Comparison of ENCODE assay signal across 12 cellular contexts in genomic region chr9:72589684-72590555, GRCh38.
A peak's percentile ranks its signal among the peaks of the same experiment; 100 is the strongest.
DNase-seq lines count a peak whose midpoint lies in the region; ATAC-seq, FAIRE-seq and TF ChIP-seq lines count a peak whose summit lies in the region.
"Had no signal": no experiment of that assay in that cellular context is flagged by ENCODE, and none has a peak within 500 bp of the region (broad histone marks: within the 10 kb centered on the region; RNA-seq: fewer than 3 reads in every experiment).

No MANE protein-coding gene starts in this region.

- peaks cover 5% of the 10 kb centered on the region for H3K4me1 Mint-ChIP-seq in GM23338

- TF ChIP-seq CTCF in GM23338 (conservative IDR thresholded peaks at IDR 0.05; ENCODE audit: low read depth in 2 of 2) = no peak
- no peak for TF ChIP-seq CTCF in epithelial cell of proximal tubule (conservative IDR thresholded peaks at IDR 0.05; ENCODE audit: low read depth, low read length)
- no peak for TF ChIP-seq CTCF in sigmoid colon (IDR thresholded peaks at IDR 0.05)
- no peak for TF ChIP-seq CTCF in body of pancreas (IDR thresholded peaks at IDR 0.05)
- no peak for TF ChIP-seq CTCF in WERI-Rb-1 (IDR thresholded peaks at IDR 0.05; ENCODE audit: low read depth, low read length)

- no peak overlapping the region for H3K4me3 Mint-ChIP-seq in GM23338
- H3K4me3 Mint-ChIP-seq: activated naive CD4-positive, alpha-beta T cell treated with anti-CD3 and anti-CD28 coated beads for 36 hours; natural killer cell treated with Interleukin-12 subunit alpha and Interleukin-12 subunit beta and Interleukin-15 and Interleukin-18, amount 100 ng/mL, for 72 hours had no signal

- FAIRE-seq in RCC 7860 (lab: Jason Lieb, UNC) = no peak
- FAIRE-seq: urothelium cell line had no signal

- H3K27me3 ChIP-seq in GM23338 (ENCODE audit: insufficient read depth) (no peaks in the 10 kb centered on the region), sigmoid colon (no peaks in the 10 kb centered on the region), body of pancreas (no peaks in the 10 kb centered on the region), WERI-Rb-1 (ENCODE audit: insufficient read depth, low read depth, severe bottlenecking) (no peaks in the 10 kb centered on the region)

- H3K4me3 ChIP-seq in GM23338 (no peak overlapping the region), epithelial cell of proximal tubule (ENCODE audit: low read depth, low read length) (no peak overlapping the region), sigmoid colon (no peak overlapping the region), body of pancreas (no peak overlapping the region), WERI-Rb-1 (ENCODE audit: low read depth, low read length) (no peak overlapping the region)

- H3K27ac ChIP-seq in GM23338 (ENCODE audit: low read depth) (no peak overlapping the region), sigmoid colon (peak overlapping the region in 3 of 4 donors; percentile 7 to 30 (median 25)), body of pancreas (no peak overlapping the region), WERI-Rb-1 (no peak overlapping the region)

- H3K9me3 ChIP-seq in sigmoid colon (no peaks in the 10 kb centered on the region), body of pancreas (no peaks in the 10 kb centered on the region), WERI-Rb-1 (ENCODE audit: severe bottlenecking) (no peaks in the 10 kb centered on the region)

- no peak for TF ChIP-seq EP300 in sigmoid colon (IDR thresholded peaks at IDR 0.05)

- H3K36me3 Mint-ChIP-seq in GM23338 (ENCODE audit: low read depth) = no peaks in the 10 kb centered on the region
- H3K36me3 Mint-ChIP-seq: natural killer cell treated with Interleukin-12 subunit alpha and Interleukin-12 subunit beta and Interleukin-15 and Interleukin-18, amount 100 ng/mL, for 72 hours had no signal

- H3K27me3 Mint-ChIP-seq in GM23338 (ENCODE audit: insufficient read depth, low read depth, poor library complexity) = no peaks in the 10 kb centered on the region

- 41 to 61% methylated on average over 4 of the region's 4 CpGs for WGBS in sigmoid colon, 2 donors
- WGBS in body of pancreas, 2 donors = 54 to 55% methylated on average over 4 of the region's 4 CpGs

- no peak overlapping the region for H3K27ac Mint-ChIP-seq in GM23338
- H3K27ac Mint-ChIP-seq: activated naive CD4-positive, alpha-beta T cell treated with anti-CD3 and anti-CD28 coated beads for 36 hours had no signal

- H3K79me2 ChIP-seq in GM23338 (replicated peaks; ENCODE audit: insufficient read depth) = no peaks in the 10 kb centered on the region

- H3K36me3 ChIP-seq in GM23338 (ENCODE audit: insufficient read depth) (no peaks in the 10 kb centered on the region), sigmoid colon (no peaks in the 10 kb centered on the region), body of pancreas (replicated peaks in 1 of 2; ENCODE audit: insufficient read depth in 1 of 2, low read depth in 2 of 2) (no peaks in the 10 kb centered on the region), WERI-Rb-1 (no peaks in the 10 kb centered on the region)

- H3K9me3 Mint-ChIP-seq in GM23338 = no peaks in the 10 kb centered on the region
- H3K9me3 Mint-ChIP-seq: activated naive CD4-positive, alpha-beta T cell treated with anti-CD3 and anti-CD28 coated beads for 36 hours; natural killer cell treated with Interleukin-12 subunit alpha and Interleukin-12 subunit beta and Interleukin-15 and Interleukin-18, amount 100 ng/mL, for 72 hours had no signal

- no peaks in the 10 kb centered on the region for H4K20me1 ChIP-seq in GM23338 (replicated peaks; ENCODE audit: insufficient read depth)

- no peaks in the 10 kb centered on the region for H3F3A ChIP-seq in GM23338 (replicated peaks; ENCODE audit: low read depth)

- peak overlapping the region; percentile 72 for H2AFZ ChIP-seq in GM23338

- no peaks in the 10 kb centered on the region for H3K9me2 ChIP-seq in GM23338 (ENCODE audit: insufficient read depth)

- DNase-seq in GM23338 (ENCODE audit: low spot score) (no peak), RCC 7860 (ENCODE audit: low spot score) (peak; percentile 10), epithelial cell of proximal tubule (ENCODE audit: low read depth) (peak; percentile 66), sigmoid colon (no peak), body of pancreas (no peak), WERI-Rb-1 (no peak)
- DNase-seq: activated naive CD4-positive, alpha-beta T cell treated with anti-CD3 and anti-CD28 coated beads for 36 hours; DMS79 treated with DMSO at 0.1 percent for 48 hours; NCI-H1105 had no signal

- H3K4me1 ChIP-seq in GM23338 (ENCODE audit: insufficient read depth) = no peaks in the 10 kb centered on the region
- H3K4me1 ChIP-seq in sigmoid colon = peaks cover 0 to 34% (median 25%) of the 10 kb centered on the region in 4 donors
- H3K4me1 ChIP-seq in body of pancreas = no peaks in the 10 kb centered on the region

- H3K4me2 ChIP-seq in GM23338 = no peak overlapping the region

- no peak for ATAC-seq in GM23338
- no peak for ATAC-seq in activated CD4-positive, CD25-positive, alpha-beta regulatory T cell treated with anti-CD3 and anti-CD28 coated beads, Interleukin-2, amount 50 U/mL, for 24 hours
- ATAC-seq in body of pancreas = no peak
- ATAC-seq: natural killer cell treated with Interleukin-12 subunit alpha and Interleukin-12 subunit beta and Interleukin-15 and Interleukin-18, amount 100 ng/mL, for 72 hours had no signal

- intact Hi-C loops in sigmoid colon (cut with DNase I) = loop anchor here (2.0 to 5.0 kb wide), 2 partner anchors 63 to 225 kb away; partner anchors contain the start of gene ZFAND5
- intact Hi-C loops in body of pancreas (cut with DNase I) = loop anchor here (5.0 to 10.0 kb wide), 2 partner anchors 235 to 308 kb away; no protein-coding TSS in a partner anchor

- TF ChIP-seq POLR2A in sigmoid colon (IDR thresholded peaks at IDR 0.05) = no peak
- no peak for TF ChIP-seq POLR2A in body of pancreas (IDR thresholded peaks at IDR 0.05)

TF ChIP-seq in GM23338, 12 proteins besides CTCF, POLR2A, EP300 and RAD21 (continues in another document):
- TF ChIP-seq ZNF114 (CRISPR knock-in tag; IDR thresholded peaks at IDR 0.05) = no peak
- no peak for TF ChIP-seq ZNF462 (CRISPR knock-in tag; IDR thresholded peaks at IDR 0.05)

Comparison
In these comparisons a context has a peak if more than half of its experiments do, and no peak if none do; other contexts are left out.
1. DNase-seq: peak in RCC 7860 (single experiment) and epithelial cell of proximal tubule (single experiment); none in GM23338 (single experiment), sigmoid colon (single experiment), body of pancreas (0 of 4) and WERI-Rb-1 (single experiment).
2. H3K27ac ChIP-seq: peak in sigmoid colon (3 of 4); none in GM23338 (single experiment), body of pancreas (0 of 4) and WERI-Rb-1 (single experiment).